13 cellular contexts compared by ENCODE assay signal in genomic region chr11:8812438-8812837, GRCh38.
DNase-seq lines count a peak whose midpoint lies in the region; ATAC-seq and TF ChIP-seq lines count a peak whose summit lies in the region.
"Had no signal": no experiment of that assay in that cellular context is flagged by ENCODE, and none has a peak within 500 bp of the region (broad histone marks: within the 10 kb centered on the region; RNA-seq: fewer than 3 reads in every experiment).

No MANE protein-coding gene starts in this region.

- peaks cover 8% of the 10 kb centered on the region for H3K4me1 Mint-ChIP-seq in stimulated activated effector memory CD8-positive, alpha-beta T cell treated with anti-CD3 and anti-CD28 coated beads, Interleukin-12 subunit alpha, Interleukin-12 subunit beta, amount 100 ng/mL, for 72 hours

- WGBS in esophagus muscularis mucosa: 34% methylated on average over 3 of the region's 3 CpGs

- TF ChIP-seq POLR2A in esophagus muscularis mucosa (IDR thresholded peaks at IDR 0.05; ENCODE audit: low read depth) (no peak), vagina (IDR thresholded peaks at IDR 0.05) (no peak)

- H3K9me3 ChIP-seq in left ventricle myocardium inferior (replicated peaks) (no peaks in the 10 kb centered on the region), esophagus muscularis mucosa (no peaks in the 10 kb centered on the region), vagina (no peaks in the 10 kb centered on the region)

- H3K27ac Mint-ChIP-seq in stimulated activated effector memory CD8-positive, alpha-beta T cell treated with anti-CD3 and anti-CD28 coated beads, Interleukin-12 subunit alpha, Interleukin-12 subunit beta, amount 100 ng/mL, for 72 hours: no peak overlapping the region
- H3K27ac Mint-ChIP-seq: activated T-cell treated with anti-CD3 and anti-CD28 coated beads, Interleukin-2, amount 50 U/mL, for 72 hours had no signal

- TF ChIP-seq CTCF in left ventricle myocardium inferior (IDR thresholded peaks at IDR 0.05; ENCODE audit: borderline replicate concordance) (no peak), esophagus muscularis mucosa (IDR thresholded peaks at IDR 0.05) (no peak), vagina (IDR thresholded peaks at IDR 0.05) (no peak)

- ATAC-seq in stimulated activated effector memory CD8-positive, alpha-beta T cell treated with anti-CD3 and anti-CD28 coated beads, Interleukin-12 subunit alpha, Interleukin-12 subunit beta, amount 100 ng/mL, for 72 hours: no peak
- ATAC-seq: activated T-cell treated with anti-CD3 and anti-CD28 coated beads, Interleukin-2, amount 50 U/mL, for 72 hours had no signal

- H3K4me3 Mint-ChIP-seq in stimulated activated effector memory CD8-positive, alpha-beta T cell treated with anti-CD3 and anti-CD28 coated beads, Interleukin-12 subunit alpha, Interleukin-12 subunit beta, amount 100 ng/mL, for 72 hours: no peak overlapping the region
- H3K4me3 Mint-ChIP-seq: activated T-cell treated with anti-CD3 and anti-CD28 coated beads, Interleukin-2, amount 50 U/mL, for 72 hours; naive B cell had no signal

- no peaks in the 10 kb centered on the region for H3K9me3 Mint-ChIP-seq in stimulated activated effector memory CD8-positive, alpha-beta T cell treated with anti-CD3 and anti-CD28 coated beads, Interleukin-12 subunit alpha, Interleukin-12 subunit beta, amount 100 ng/mL, for 72 hours
- H3K9me3 Mint-ChIP-seq: activated T-cell treated with anti-CD3 and anti-CD28 coated beads, Interleukin-2, amount 50 U/mL, for 72 hours had no signal

- no peak for TF ChIP-seq EP300 in esophagus muscularis mucosa (IDR thresholded peaks at IDR 0.05)

- intact Hi-C loops in left ventricle myocardium inferior (cut with micrococcal nuclease) (loop anchor here (5.0 kb wide), 1 partner anchor 125 kb away; no protein-coding TSS in a partner anchor), cardiac septum (cut with DNase I) (loop anchor here (2.0 to 5.0 kb wide), 4 partner anchors 45 to 150 kb away; partner anchors contain the start of genes RPL27A, TMEM9B and TRIM66), esophagus muscularis mucosa (cut with DNase I) (loop anchor here (5.0 to 10.0 kb wide), 3 partner anchors 60 to 218 kb away; partner anchors contain the start of genes AKIP1 and STK33), vagina (cut with DNase I) (loop anchor here (5.0 kb wide), 1 partner anchor 125 kb away; no protein-coding TSS in a partner anchor)

- H3K27ac ChIP-seq in left ventricle myocardium inferior (replicated peaks) (peak overlapping the region; percentile 89), esophagus muscularis mucosa (replicated peaks in 1 of 4) (peak overlapping the region; percentile 90 to 95 (median 93)), vagina (peak overlapping the region; percentile 90)

- H3K4me3 ChIP-seq in left ventricle myocardium inferior (no peak overlapping the region), esophagus muscularis mucosa (no peak overlapping the region), vagina (no peak overlapping the region)

- H3K36me3 Mint-ChIP-seq in stimulated activated effector memory CD8-positive, alpha-beta T cell treated with anti-CD3 and anti-CD28 coated beads, Interleukin-12 subunit alpha, Interleukin-12 subunit beta, amount 100 ng/mL, for 72 hours: no peaks in the 10 kb centered on the region
- H3K36me3 Mint-ChIP-seq: naive B cell had no signal

- H3K36me3 ChIP-seq in left ventricle myocardium inferior: no peaks in the 10 kb centered on the region
- no peaks in the 10 kb centered on the region for H3K36me3 ChIP-seq in esophagus muscularis mucosa
- H3K36me3 ChIP-seq in vagina: no peaks in the 10 kb centered on the region

- peaks cover 66% of the 10 kb centered on the region for H3K4me1 ChIP-seq in left ventricle myocardium inferior
- peaks cover 41 to 56% (median 51%) of the 10 kb centered on the region in 4 donors for H3K4me1 ChIP-seq in esophagus muscularis mucosa
- peaks cover 58% of the 10 kb centered on the region for H3K4me1 ChIP-seq in vagina

- H3K27me3 ChIP-seq in left ventricle myocardium inferior (ENCODE audit: low read depth): no peaks in the 10 kb centered on the region
- no peaks in the 10 kb centered on the region for H3K27me3 ChIP-seq in esophagus muscularis mucosa
- H3K27me3 ChIP-seq in vagina: no peaks in the 10 kb centered on the region

- DNase-seq in left ventricle myocardium inferior (no peak), cardiac septum (ENCODE audit: low spot score) (no peak), esophagus muscularis mucosa (ENCODE audit: extremely low spot score) (no peak), mucosa of gallbladder (ENCODE audit: low spot score) (peak; percentile 71), vagina (ENCODE audit: extremely low spot score in 2 of 2) (no peak), HUDEP-2 (lab: John Stamatoyannopoulos, UW; ENCODE audit: unreplicated experiment in 76 of 76) (no peak)
- DNase-seq in activated naive CD4-positive, alpha-beta T cell treated with Interleukin-2 at 50 U/mL for 16 hours: no peak
- no peak for DNase-seq in stimulated activated effector memory CD8-positive, alpha-beta T cell treated with anti-CD3 and anti-CD28 coated beads, Interleukin-12 subunit alpha, Interleukin-12 subunit beta, amount 100 ng/mL, for 72 hours (ENCODE audit: low spot score in 2 of 2)
- DNase-seq: activated T-cell treated with anti-CD3 and anti-CD28 coated beads, Interleukin-2, amount 50 U/mL, for 72 hours; cerebellar nuclear complex; naive B cell; NCI-H1105; OCI-M1 had no signal
